ENCODE assay signal across 1 cellular context in genomic region chr19:51210385-51210784, GRCh38.
TF ChIP-seq lines count a peak whose summit lies in the region.

No MANE protein-coding gene starts in this region.

TF ChIP-seq in GM23338, 12 proteins besides CTCF, POLR2A, EP300 and RAD21 (continued from another document):
- TF ChIP-seq ZNF462 (CRISPR knock-in tag; IDR thresholded peaks at IDR 0.05) = no peak
- TF ChIP-seq, protein P1, sequence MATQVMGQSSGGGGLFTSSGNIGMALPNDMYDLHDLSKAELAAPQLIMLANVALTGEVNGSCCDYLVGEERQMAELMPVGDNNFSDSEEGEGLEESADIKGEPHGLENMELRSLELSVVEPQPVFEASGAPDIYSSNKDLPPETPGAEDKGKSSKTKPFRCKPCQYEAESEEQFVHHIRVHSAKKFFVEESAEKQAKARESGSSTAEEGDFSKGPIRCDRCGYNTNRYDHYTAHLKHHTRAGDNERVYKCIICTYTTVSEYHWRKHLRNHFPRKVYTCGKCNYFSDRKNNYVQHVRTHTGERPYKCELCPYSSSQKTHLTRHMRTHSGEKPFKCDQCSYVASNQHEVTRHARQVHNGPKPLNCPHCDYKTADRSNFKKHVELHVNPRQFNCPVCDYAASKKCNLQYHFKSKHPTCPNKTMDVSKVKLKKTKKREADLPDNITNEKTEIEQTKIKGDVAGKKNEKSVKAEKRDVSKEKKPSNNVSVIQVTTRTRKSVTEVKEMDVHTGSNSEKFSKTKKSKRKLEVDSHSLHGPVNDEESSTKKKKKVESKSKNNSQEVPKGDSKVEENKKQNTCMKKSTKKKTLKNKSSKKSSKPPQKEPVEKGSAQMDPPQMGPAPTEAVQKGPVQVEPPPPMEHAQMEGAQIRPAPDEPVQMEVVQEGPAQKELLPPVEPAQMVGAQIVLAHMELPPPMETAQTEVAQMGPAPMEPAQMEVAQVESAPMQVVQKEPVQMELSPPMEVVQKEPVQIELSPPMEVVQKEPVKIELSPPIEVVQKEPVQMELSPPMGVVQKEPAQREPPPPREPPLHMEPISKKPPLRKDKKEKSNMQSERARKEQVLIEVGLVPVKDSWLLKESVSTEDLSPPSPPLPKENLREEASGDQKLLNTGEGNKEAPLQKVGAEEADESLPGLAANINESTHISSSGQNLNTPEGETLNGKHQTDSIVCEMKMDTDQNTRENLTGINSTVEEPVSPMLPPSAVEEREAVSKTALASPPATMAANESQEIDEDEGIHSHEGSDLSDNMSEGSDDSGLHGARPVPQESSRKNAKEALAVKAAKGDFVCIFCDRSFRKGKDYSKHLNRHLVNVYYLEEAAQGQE (IDR thresholded peaks at IDR 0.05; ENCODE audit: unreplicated experiment) = no peak
- TF ChIP-seq POLR2AphosphoS5 (IDR thresholded peaks at IDR 0.05; ENCODE audit: low read depth) = no peak
